ENCODE assay signal across 17 cellular contexts in the genomic region with DNA sequence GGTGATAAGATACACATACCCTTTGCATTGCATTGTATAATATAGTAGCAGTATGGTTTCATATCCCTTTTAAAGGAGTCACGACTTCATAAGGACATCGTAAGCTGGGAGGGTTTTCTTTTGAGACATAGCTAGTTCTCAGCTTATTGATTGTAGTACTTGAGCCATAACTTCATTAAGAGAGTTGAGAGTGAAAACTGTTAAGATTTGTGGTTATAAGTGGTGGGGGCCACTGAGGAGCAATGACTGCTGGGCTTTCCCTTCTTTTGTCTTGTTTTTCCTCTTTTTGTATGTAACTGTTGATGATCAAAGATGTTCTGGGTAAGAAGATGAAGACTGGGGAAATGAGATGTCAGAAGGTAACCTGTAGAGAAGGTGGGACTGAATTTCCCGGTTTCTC. TPM values are rescaled to one million over a fixed set of nuclear protein-coding genes. Genes with fewer than 3 reads are reported as not detected.
DNase-seq lines count a peak whose midpoint lies in the region; ATAC-seq, FAIRE-seq and TF ChIP-seq lines count a peak whose summit lies in the region.
"Had no signal": no experiment of that assay in that cellular context is flagged by ENCODE, and none has a peak within 500 bp of the region (broad histone marks: within the 10 kb centered on the region; RNA-seq: fewer than 3 reads in every experiment).

No MANE protein-coding gene starts in this region.

- intact Hi-C loops in CD8-positive, alpha-beta T cell (cut with DNase I, micrococcal nuclease) = no loop called here
- intact Hi-C loops in kidney (cut with DNase I) (no loop called here), esophagus squamous epithelium (cut with DNase I) (no loop called here)

- H3K9me3 Mint-ChIP-seq in CD8-positive, alpha-beta T cell = no peaks in the 10 kb centered on the region
- H3K9me3 Mint-ChIP-seq in activated naive CD8-positive, alpha-beta T cell treated with anti-CD3 and anti-CD28 coated beads for 36 hours = no peaks in the 10 kb centered on the region

- no peak overlapping the region for H3K9ac ChIP-seq in kidney (ENCODE audit: low read length in 2 of 2)
- H3K9ac ChIP-seq: BLaER1 treated with 17β-estradiol and CSF1 and Interleukin-3, amounts not matched to agents 10 nM and 100 nM had no signal

- no peak for DNase-seq in CD8-positive, alpha-beta T cell
- no peak for DNase-seq in activated naive CD8-positive, alpha-beta T cell treated with anti-CD3 and anti-CD28 coated beads for 36 hours
- DNase-seq in kidney (no peak), esophagus squamous epithelium (lab: John Stamatoyannopoulos, UW) (no peak), RPMI8226 (no peak), SJCRH30 (no peak)
- DNase-seq: foreskin fibroblast, mesendoderm, NCI-H1092, NCI-H446 had no signal

- H3K27me3 Mint-ChIP-seq in CD8-positive, alpha-beta T cell (ENCODE audit: low read depth) = no peaks in the 10 kb centered on the region
- no peaks in the 10 kb centered on the region for H3K27me3 Mint-ChIP-seq in activated naive CD8-positive, alpha-beta T cell treated with anti-CD3 and anti-CD28 coated beads for 36 hours

- H3K36me3 ChIP-seq in CD8-positive, alpha-beta T cell (ENCODE audit: insufficient read depth, low read length) = no peaks in the 10 kb centered on the region
- H3K36me3 ChIP-seq in kidney (ENCODE audit: control insufficient read depth in 1 of 2, insufficient read depth in 2 of 2, low read length in 2 of 2) (no peaks in the 10 kb centered on the region), esophagus squamous epithelium (no peaks in the 10 kb centered on the region), SJCRH30 (peaks cover 3% of the 10 kb centered on the region; the same call in 1 of the 2 replicates)
- H3K36me3 ChIP-seq: ascending aorta, thoracic aorta had no signal

- no peak for FAIRE-seq in kidney (lab: Jason Lieb, UNC)

- H3K9me3 ChIP-seq in CD8-positive, alpha-beta T cell (ENCODE audit: low read length) = no peaks in the 10 kb centered on the region
- H3K9me3 ChIP-seq in kidney (ENCODE audit: control insufficient read depth in 1 of 2, low read length in 2 of 2) (no peaks in the 10 kb centered on the region), esophagus squamous epithelium (no peaks in the 10 kb centered on the region), SJCRH30 (replicated peaks) (no peaks in the 10 kb centered on the region)
- H3K9me3 ChIP-seq: ascending aorta; BLaER1 treated with 17β-estradiol and CSF1 and Interleukin-3, amounts not matched to agents 10 nM and 100 nM; thoracic aorta had no signal

- peaks cover 67% of the 10 kb centered on the region for H3K4me1 Mint-ChIP-seq in CD8-positive, alpha-beta T cell (ENCODE audit: low read depth)
- H3K4me1 Mint-ChIP-seq in activated naive CD8-positive, alpha-beta T cell treated with anti-CD3 and anti-CD28 coated beads for 36 hours = peaks cover 47% of the 10 kb centered on the region

- WGBS in esophagus squamous epithelium, 2 donors = 65 to 89% methylated on average over 3 of the region's 3 CpGs

- no peak for TF ChIP-seq CTCF in CD8-positive, alpha-beta T cell (IDR thresholded peaks at IDR 0.05)
- TF ChIP-seq CTCF in kidney (IDR thresholded peaks at IDR 0.05; ENCODE audit: borderline replicate concordance, extremely low read depth, insufficient read depth) (no peak), esophagus squamous epithelium (IDR thresholded peaks at IDR 0.05) (no peak)

- POLR2A ChIA-PET in CD8-positive, alpha-beta T cell (lab: Charles Lee) = interaction anchor here (1.5 to 1.8 kb wide), 2 partner anchors 9 to 11 kb away, joined by 3 to 8 read pairs; a partner anchor contains a TSS

- peak overlapping the region; percentile 66 for H3K27ac Mint-ChIP-seq in CD8-positive, alpha-beta T cell
- H3K27ac Mint-ChIP-seq in activated naive CD8-positive, alpha-beta T cell treated with anti-CD3 and anti-CD28 coated beads for 36 hours = peak overlapping the region; percentile 80

- H3K27me3 ChIP-seq in CD8-positive, alpha-beta T cell (ENCODE audit: insufficient read depth, low read length) = no peaks in the 10 kb centered on the region
- H3K27me3 ChIP-seq in esophagus squamous epithelium = no peaks in the 10 kb centered on the region
- no peaks in the 10 kb centered on the region for H3K27me3 ChIP-seq in SJCRH30
- H3K27me3 ChIP-seq: ascending aorta; BLaER1 treated with 17β-estradiol and CSF1 and Interleukin-3, amounts not matched to agents 10 nM and 100 nM had no signal

- H3K4me3 ChIP-seq in CD8-positive, alpha-beta T cell (ENCODE audit: low read depth, low read length) = no peak overlapping the region
- H3K4me3 ChIP-seq in kidney (ENCODE audit: low read length in 2 of 2) = no peak overlapping the region
- H3K4me3 ChIP-seq in esophagus squamous epithelium = no peak overlapping the region
- H3K4me3 ChIP-seq in SJCRH30 = no peak overlapping the region
- H3K4me3 ChIP-seq: ascending aorta; BLaER1 treated with 17β-estradiol and CSF1 and Interleukin-3, amounts not matched to agents 10 nM and 100 nM; smooth muscle cell; thoracic aorta had no signal

- ATAC-seq in CD8-positive, alpha-beta T cell = peak; percentile 59
- ATAC-seq in GM18505 (IDR thresholded peaks at IDR 0.05; ENCODE audit: unreplicated experiment) = peak; percentile 50
- ATAC-seq in HG03280 (IDR thresholded peaks at IDR 0.05; ENCODE audit: unreplicated experiment) = peak; percentile 42
- ATAC-seq: Panc1 had no signal

- no peak overlapping the region for H3K27ac ChIP-seq in CD8-positive, alpha-beta T cell (ENCODE audit: low read depth, low read length)
- no peak overlapping the region for H3K27ac ChIP-seq in kidney (ENCODE audit: low read depth in 2 of 2, low read length in 2 of 2)
- H3K27ac ChIP-seq in esophagus squamous epithelium = no peak overlapping the region
- H3K27ac ChIP-seq in SJCRH30 = no peak overlapping the region
- H3K27ac ChIP-seq: ascending aorta; BLaER1 treated with 17β-estradiol and CSF1 and Interleukin-3, amounts not matched to agents 10 nM and 100 nM; thoracic aorta had no signal

- H3K4me1 ChIP-seq in CD8-positive, alpha-beta T cell (ENCODE audit: insufficient read depth, low read length) = peaks cover 24% of the 10 kb centered on the region
- H3K4me1 ChIP-seq in kidney (ENCODE audit: control insufficient read depth in 1 of 2, insufficient read depth in 1 of 2, low read depth in 1 of 2, low read length in 2 of 2) (no peaks in the 10 kb centered on the region), esophagus squamous epithelium (peaks cover 0 to 7% (median 0%) of the 10 kb centered on the region in 3 donors), SJCRH30 (no peaks in the 10 kb centered on the region)
- H3K4me1 ChIP-seq: ascending aorta had no signal

- H3K36me3 Mint-ChIP-seq in CD8-positive, alpha-beta T cell = peaks cover 12% of the 10 kb centered on the region
- peaks cover 22% of the 10 kb centered on the region for H3K36me3 Mint-ChIP-seq in activated naive CD8-positive, alpha-beta T cell treated with anti-CD3 and anti-CD28 coated beads for 36 hours

- CTCF ChIA-PET in CD8-positive, alpha-beta T cell (lab: Charles Lee) = interaction anchor here (2.1 kb wide), 1 partner anchor 11 kb away, joined by 6 read pairs; a partner anchor contains a TSS

- TF ChIP-seq POLR2A in GM18505 (IDR thresholded peaks at IDR 0.05; ENCODE audit: borderline replicate concordance, extremely low read depth, insufficient read depth, insufficient read length) (no peak), esophagus squamous epithelium (IDR thresholded peaks at IDR 0.05) (no peak)

- H3K4me3 Mint-ChIP-seq in CD8-positive, alpha-beta T cell = no peak overlapping the region
- H3K4me3 Mint-ChIP-seq in activated naive CD8-positive, alpha-beta T cell treated with anti-CD3 and anti-CD28 coated beads for 36 hours = peak overlapping the region; percentile 7

RNA-seq across cellular contexts. Expression of a gene that starts 11.0 kb away (rescaled TPM):
- 10 to 100 TPM; 29.2 to 30.4 TPM for total RNA-seq in CD8-positive, alpha-beta T cell
- total RNA-seq in activated naive CD8-positive, alpha-beta T cell treated with anti-CD3 and anti-CD28 coated beads for 36 hours = 10 to 100 TPM; 98.7 to 99.6 TPM
- 39.7 TPM for total RNA-seq in kidney
- 36.9 TPM for polyA plus RNA-seq in kidney (ENCODE audit: insufficient read depth, low read depth, low replicate concordance)
- total RNA-seq in esophagus squamous epithelium = 10 to 100 TPM; 19.4 to 40.7 (median 30.0) TPM
- 37.2 and 46.6 TPM in 2 replicates for total RNA-seq in SJCRH30 (2014; rRNA removed; shearing (Covaris generic))

RNA-seq across cellular contexts. Expression of a gene that starts 12.0 kb away (rescaled TPM):
- total RNA-seq in CD8-positive, alpha-beta T cell = 10 to 100 TPM; 11.4 to 12.9 TPM
- 10 to 100 TPM; 30.0 to 31.7 TPM for total RNA-seq in activated naive CD8-positive, alpha-beta T cell treated with anti-CD3 and anti-CD28 coated beads for 36 hours
- 31.7 TPM for total RNA-seq in kidney
- polyA plus RNA-seq in kidney (ENCODE audit: insufficient read depth, low read depth, low replicate concordance) = 38.7 TPM
- total RNA-seq in esophagus squamous epithelium = 10 to 100 TPM; 32.8 to 56.2 (median 47.5) TPM
- 49.4 and 52.2 TPM in 2 replicates for total RNA-seq in SJCRH30 (2014; rRNA removed; shearing (Covaris generic))

RNA-seq across cellular contexts. Expression of a gene that starts 47.2 kb away (rescaled TPM):
- total RNA-seq in CD8-positive, alpha-beta T cell = 1 to 10 TPM in 1 of 2 experiments, under 1 TPM in 1; 0.81 to 1.1 TPM
- under 1 TPM; 0.30 to 0.37 TPM for total RNA-seq in activated naive CD8-positive, alpha-beta T cell treated with anti-CD3 and anti-CD28 coated beads for 36 hours
- total RNA-seq in kidney (21.0 TPM), esophagus squamous epithelium (under 1 TPM in 1 of 4 donors, not detected in 3; 0.95 TPM)
- polyA plus RNA-seq in kidney (ENCODE audit: insufficient read depth, low read depth, low replicate concordance) = 35.0 TPM
- 0.61 and 1.3 TPM in 2 replicates for total RNA-seq in SJCRH30 (2014; rRNA removed; shearing (Covaris generic))
- total RNA-seq: ascending aorta had no signal
